Comparison of ENCODE assay signal across 1 cellular context in genomic region chr1:113805256-113805531, GRCh38.
TF ChIP-seq lines count a peak whose summit lies in the region.

No MANE protein-coding gene starts in this region.

TF ChIP-seq in GM23338, 12 proteins besides CTCF, POLR2A, EP300 and RAD21 (continued from another document):
- TF ChIP-seq ZNF462 (CRISPR knock-in tag; IDR thresholded peaks at IDR 0.05) (no peak), ETS1 (IDR thresholded peaks at IDR 0.05) (no peak), CREB1 (CRISPR knock-in tag; IDR thresholded peaks at IDR 0.05; ENCODE audit: low read depth) (no peak), JUNB (IDR thresholded peaks at IDR 0.05; ENCODE audit: unreplicated experiment) (no peak), EZH2phosphoT487 (IDR thresholded peaks at IDR 0.05; ENCODE audit: unreplicated experiment) (no peak), POLR2AphosphoS5 (IDR thresholded peaks at IDR 0.05; ENCODE audit: low read depth) (no peak), ZNF331 (CRISPR knock-in tag; IDR thresholded peaks at IDR 0.05; ENCODE audit: low read depth) (no peak), REST (IDR thresholded peaks at IDR 0.05; ENCODE audit: unreplicated experiment) (no peak), ZNF114 (CRISPR knock-in tag; IDR thresholded peaks at IDR 0.05) (no peak), STAT1 (IDR thresholded peaks at IDR 0.05; ENCODE audit: unreplicated experiment) (no peak), NANOG (IDR thresholded peaks at IDR 0.05; ENCODE audit: borderline replicate concordance) (no peak)
